ENCODE assay signal across 27 cellular contexts in the genomic region with DNA sequence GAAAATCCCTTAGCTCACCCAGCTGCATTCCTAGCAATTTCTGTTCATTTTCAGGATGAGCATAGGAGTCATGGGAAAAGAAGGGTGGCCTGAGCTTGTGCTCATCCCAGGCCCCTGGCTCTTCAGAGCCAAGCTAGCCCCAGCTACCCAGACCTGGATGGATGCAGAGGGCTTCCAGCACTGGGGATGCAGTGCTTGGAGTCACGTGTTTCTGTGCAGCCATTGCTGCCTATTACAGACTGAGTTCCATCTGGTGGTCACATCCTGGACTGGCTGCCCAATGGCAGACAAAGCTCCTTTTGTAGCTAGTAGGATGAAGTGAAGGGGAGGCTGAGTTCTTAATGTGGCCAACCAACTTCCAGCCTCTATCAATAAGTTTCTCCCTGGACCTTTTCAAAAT. TPM values are rescaled to one million over a fixed set of nuclear protein-coding genes. Genes with fewer than 3 reads are reported as not detected.
A peak's percentile ranks its signal among the peaks of the same experiment; 100 is the strongest.
DNase-seq lines count a peak whose midpoint lies in the region; ATAC-seq lines count a peak whose summit lies in the region.
"Had no signal": no experiment of that assay in that cellular context is flagged by ENCODE, and none has a peak within 500 bp of the region (broad histone marks: within the 10 kb centered on the region; RNA-seq: fewer than 3 reads in every experiment).

No MANE protein-coding gene starts in this region.

- H3K36me3 Mint-ChIP-seq in activated T-helper 2 cell treated with anti-CD3 and anti-CD28 coated beads, Interferon-gamma antibody, Interleukin-2, Interleukin-4, amounts not matched to agents 10 μg/mL and 5 μg/mL and 100 μg/mL, durations not matched to agents 14 hours and 24 hours and 36 hours (ENCODE audit: low read depth) = no peaks in the 10 kb centered on the region
- H3K36me3 Mint-ChIP-seq: CD4-positive, alpha-beta memory T cell had no signal

- H3K27me3 Mint-ChIP-seq in activated T-helper 2 cell treated with anti-CD3 and anti-CD28 coated beads, Interferon-gamma antibody, Interleukin-2, Interleukin-4, amounts not matched to agents 10 μg/mL and 5 μg/mL and 100 μg/mL, durations not matched to agents 14 hours and 24 hours and 36 hours (ENCODE audit: low read depth) = peaks cover 16% of the 10 kb centered on the region

- H3K27ac Mint-ChIP-seq in activated T-helper 2 cell treated with anti-CD3 and anti-CD28 coated beads, Interferon-gamma antibody, Interleukin-2, Interleukin-4, amounts not matched to agents 10 μg/mL and 5 μg/mL and 100 μg/mL, durations not matched to agents 14 hours and 24 hours and 36 hours = no peak overlapping the region

- no peak overlapping the region for H3K27ac ChIP-seq in caudate nucleus (ENCODE audit: low read depth, low read length)
- H3K27ac ChIP-seq: A549 had no signal

- ATAC-seq in GM18520 (IDR thresholded peaks at IDR 0.05; ENCODE audit: unreplicated experiment) (no peak), GM19324 (IDR thresholded peaks at IDR 0.05; ENCODE audit: low FRiP score, unreplicated experiment) (no peak)
- ATAC-seq: A549, GM12878, PC-3, SK-N-SH treated with all-trans-retinoic acid at 6 μM for 48 hours had no signal

- H3K9me3 Mint-ChIP-seq in activated T-helper 2 cell treated with anti-CD3 and anti-CD28 coated beads, Interferon-gamma antibody, Interleukin-2, Interleukin-4, amounts not matched to agents 10 μg/mL and 5 μg/mL and 100 μg/mL, durations not matched to agents 14 hours and 24 hours and 36 hours = no peaks in the 10 kb centered on the region

- DNase-seq in caudate nucleus (lab: John Stamatoyannopoulos, UW) = peak in 44 of 61 donors; percentile 2 to 62 (median 29)
- DNase-seq in head of caudate nucleus = peak in 41 of 42 donors; percentile 12 to 85 (median 63)
- DNase-seq in midbrain (lab: John Stamatoyannopoulos, UW) = peak; percentile 40
- peak; percentile 57 for DNase-seq in superior temporal gyrus (ENCODE audit: extremely low spot score)
- no peak for DNase-seq in retina
- no peak for DNase-seq in activated T-helper 2 cell treated with anti-CD3 and anti-CD28 coated beads, Interferon-gamma antibody, Interleukin-2, Interleukin-4, amounts not matched to agents 10 μg/mL and 5 μg/mL and 100 μg/mL, durations not matched to agents 14 hours and 24 hours and 36 hours (ENCODE audit: low spot score)
- DNase-seq: AML-193; Caco-2; CD4-positive, alpha-beta memory T cell; DMS79; EL; GDM1; Karpas-422; NCI-H1105; NCI-H146; NCI-H1930; NCI-H2107; NCI-H446 treated with DMSO at 0.1 percent for 48 hours; NCI-H526; NCI-H82; NK-92 treated with Interleukin-12 subunit alpha and Interleukin-12 subunit beta, amount 100 ng/mL, for 24 hours; PC-3 had no signal

- H3K4me3 Mint-ChIP-seq in activated T-helper 2 cell treated with anti-CD3 and anti-CD28 coated beads, Interferon-gamma antibody, Interleukin-2, Interleukin-4, amounts not matched to agents 10 μg/mL and 5 μg/mL and 100 μg/mL, durations not matched to agents 14 hours and 24 hours and 36 hours (ENCODE audit: low read depth) = no peak overlapping the region
- H3K4me3 Mint-ChIP-seq: CD4-positive, alpha-beta memory T cell had no signal

- intact Hi-C loops in head of caudate nucleus (cut with DNase I) = no loop called here
- intact Hi-C loops in activated T-helper 2 cell treated with anti-CD3 and anti-CD28 coated beads, Interferon-gamma antibody, Interleukin-2, Interleukin-4, amounts not matched to agents 10 μg/mL and 5 μg/mL and 100 μg/mL, durations not matched to agents 14 hours and 24 hours and 36 hours (cut with micrococcal nuclease) = no loop called here

- H3K4me1 Mint-ChIP-seq in activated T-helper 2 cell treated with anti-CD3 and anti-CD28 coated beads, Interferon-gamma antibody, Interleukin-2, Interleukin-4, amounts not matched to agents 10 μg/mL and 5 μg/mL and 100 μg/mL, durations not matched to agents 14 hours and 24 hours and 36 hours (ENCODE audit: low read depth) = no peaks in the 10 kb centered on the region
- H3K4me1 Mint-ChIP-seq: CD4-positive, alpha-beta memory T cell had no signal

RNA-seq across cellular contexts. Expression of a gene that starts 54.2 kb away (rescaled TPM):
- 1.1 and 1.4 TPM in 2 replicates for total RNA-seq in activated T-helper 2 cell treated with anti-CD3 and anti-CD28 coated beads, Interferon-gamma antibody, Interleukin-2, Interleukin-4, amounts not matched to agents 10 μg/mL and 5 μg/mL and 100 μg/mL, durations not matched to agents 14 hours and 24 hours and 36 hours

Comparison
In these comparisons a context has a peak if more than half of its experiments do, and no peak if none do; other contexts are left out.
1. DNase-seq: peak in caudate nucleus (44 of 61), head of caudate nucleus (41 of 42), midbrain (single experiment) and superior temporal gyrus (single experiment); none in retina (single experiment) and activated T-helper 2 cell treated with anti-CD3 and anti-CD28 coated beads, Interferon-gamma antibody, Interleukin-2, Interleukin-4, amounts not matched to agents 10 μg/mL and 5 μg/mL and 100 μg/mL, durations not matched to agents 14 hours and 24 hours and 36 hours (single experiment).